ENCODE assay signal across 17 cellular contexts in genomic region chr3:14322001-14322400, GRCh38.
DNase-seq lines count a peak whose midpoint lies in the region; ATAC-seq and TF ChIP-seq lines count a peak whose summit lies in the region.
"Had no signal": no experiment of that assay in that cellular context is flagged by ENCODE, and none has a peak within 500 bp of the region (broad histone marks: within the 10 kb centered on the region; RNA-seq: fewer than 3 reads in every experiment).

No MANE protein-coding gene starts in this region.

- intact Hi-C loops in activated CD8-positive, alpha-beta T cell treated with anti-CD3 and anti-CD28 coated beads for 36 hours (cut with micrococcal nuclease), result no loop called here

- H3K9me3 Mint-ChIP-seq in HFFc6, result peaks cover 6% of the 10 kb centered on the region
- H3K9me3 Mint-ChIP-seq in T-helper 2 cell treated with Interferon-gamma antibody and Interleukin-4, amounts not matched to agents 5 μg/mL and 100 μg/mL, for 36 hours, result peaks cover 6% of the 10 kb centered on the region
- H3K9me3 Mint-ChIP-seq in activated CD8-positive, alpha-beta T cell treated with anti-CD3 and anti-CD28 coated beads for 36 hours, result peaks cover 4% of the 10 kb centered on the region

- TF ChIP-seq CTCF in HFFc6 (IDR thresholded peaks at IDR 0.05), result no peak
- no peak for TF ChIP-seq CTCF in activated CD8-positive, alpha-beta T cell treated with anti-CD3 and anti-CD28 coated beads for 36 hours (IDR thresholded peaks at IDR 0.05)

- ATAC-seq in activated CD8-positive, alpha-beta T cell treated with anti-CD3 and anti-CD28 coated beads for 36 hours, result no peak

- H3K27ac ChIP-seq in skeletal muscle tissue (ENCODE audit: low read depth, low read length), result peak overlapping the region; percentile 94
- H3K27ac ChIP-seq: BLaER1, HL-60 had no signal

- CTCF ChIA-PET in activated CD8-positive, alpha-beta T cell treated with anti-CD3 and anti-CD28 coated beads for 36 hours (lab: Charles Lee), result no interaction called here

- no peaks in the 10 kb centered on the region for H3K36me3 ChIP-seq in skeletal muscle tissue (ENCODE audit: control insufficient read depth in 3 of 3, insufficient read depth in 3 of 3, low read length in 3 of 3)
- H3K36me3 ChIP-seq: BLaER1, HAP-1 had no signal

- POLR2A ChIA-PET in activated CD8-positive, alpha-beta T cell treated with anti-CD3 and anti-CD28 coated beads for 36 hours (lab: Charles Lee), result no interaction called here

- peaks cover 8% of the 10 kb centered on the region for H3K36me3 Mint-ChIP-seq in HFFc6 (ENCODE audit: low read depth)
- no peaks in the 10 kb centered on the region for H3K36me3 Mint-ChIP-seq in T-helper 2 cell treated with Interferon-gamma antibody and Interleukin-4, amounts not matched to agents 5 μg/mL and 100 μg/mL, for 36 hours (ENCODE audit: low read depth)
- H3K36me3 Mint-ChIP-seq in activated CD8-positive, alpha-beta T cell treated with anti-CD3 and anti-CD28 coated beads for 36 hours (ENCODE audit: low read depth), result no peaks in the 10 kb centered on the region
- H3K36me3 Mint-ChIP-seq: CD4-positive, CD25-positive, alpha-beta regulatory T cell had no signal

- H3K9me3 ChIP-seq in skeletal muscle tissue (ENCODE audit: control insufficient read depth in 3 of 3, low read length in 3 of 3), result peaks cover 0 to 4% (median 0%) of the 10 kb centered on the region in 3 donors
- H3K9me3 ChIP-seq: BLaER1, HAP-1 had no signal

- no peak overlapping the region for H3K4me3 Mint-ChIP-seq in HFFc6
- H3K4me3 Mint-ChIP-seq in T-helper 2 cell treated with Interferon-gamma antibody and Interleukin-4, amounts not matched to agents 5 μg/mL and 100 μg/mL, for 36 hours, result no peak overlapping the region
- H3K4me3 Mint-ChIP-seq in activated CD8-positive, alpha-beta T cell treated with anti-CD3 and anti-CD28 coated beads for 36 hours, result no peak overlapping the region
- H3K4me3 Mint-ChIP-seq: CD4-positive, CD25-positive, alpha-beta regulatory T cell had no signal

- peaks cover 49% of the 10 kb centered on the region for H3K4me1 Mint-ChIP-seq in HFFc6 (ENCODE audit: low read depth)
- H3K4me1 Mint-ChIP-seq in T-helper 2 cell treated with Interferon-gamma antibody and Interleukin-4, amounts not matched to agents 5 μg/mL and 100 μg/mL, for 36 hours (ENCODE audit: low read depth), result no peaks in the 10 kb centered on the region
- no peaks in the 10 kb centered on the region for H3K4me1 Mint-ChIP-seq in activated CD8-positive, alpha-beta T cell treated with anti-CD3 and anti-CD28 coated beads for 36 hours (ENCODE audit: low read depth)
- H3K4me1 Mint-ChIP-seq: CD4-positive, CD25-positive, alpha-beta regulatory T cell had no signal

- peaks cover 0 to 7% (median 0%) of the 10 kb centered on the region in 3 donors for H3K27me3 ChIP-seq in skeletal muscle tissue (ENCODE audit: control insufficient read depth in 3 of 3, insufficient read depth in 3 of 3, low read length in 3 of 3)
- H3K27me3 ChIP-seq: BLaER1 had no signal

- H3K4me1 ChIP-seq in skeletal muscle tissue (ENCODE audit: control insufficient read depth in 3 of 3, insufficient read depth in 3 of 3, low read length in 3 of 3), result peaks cover 44 to 51% (median 47%) of the 10 kb centered on the region in 3 donors
- H3K4me1 ChIP-seq: HAP-1 had no signal

- H3K27ac Mint-ChIP-seq in HFFc6, result no peak overlapping the region
- H3K27ac Mint-ChIP-seq in T-helper 2 cell treated with Interferon-gamma antibody and Interleukin-4, amounts not matched to agents 5 μg/mL and 100 μg/mL, for 36 hours, result no peak overlapping the region
- H3K27ac Mint-ChIP-seq in activated CD8-positive, alpha-beta T cell treated with anti-CD3 and anti-CD28 coated beads for 36 hours, result no peak overlapping the region
- H3K27ac Mint-ChIP-seq: CD4-positive, CD25-positive, alpha-beta regulatory T cell had no signal

- peaks cover 11% of the 10 kb centered on the region for H3K27me3 Mint-ChIP-seq in HFFc6 (ENCODE audit: insufficient read depth)
- H3K27me3 Mint-ChIP-seq in T-helper 2 cell treated with Interferon-gamma antibody and Interleukin-4, amounts not matched to agents 5 μg/mL and 100 μg/mL, for 36 hours (ENCODE audit: low read depth), result peaks cover 4% of the 10 kb centered on the region
- H3K27me3 Mint-ChIP-seq in activated CD8-positive, alpha-beta T cell treated with anti-CD3 and anti-CD28 coated beads for 36 hours, result no peaks in the 10 kb centered on the region

- no peak overlapping the region for H3K9ac ChIP-seq in skeletal muscle tissue (ENCODE audit: low read depth in 1 of 3, low read length in 3 of 3)
- H3K9ac ChIP-seq: BLaER1 had no signal

- DNase-seq in HFFc6 (peak; percentile 7), RPMI7951 (ENCODE audit: low read depth) (peak; percentile 21), myocyte (ENCODE audit: low read depth) (peak; percentile 88), SW480 (ENCODE audit: low spot score) (no peak)
- no peak for DNase-seq in T-helper 2 cell treated with Interferon-gamma antibody and Interleukin-4, amounts not matched to agents 5 μg/mL and 100 μg/mL, for 36 hours (ENCODE audit: low spot score)
- DNase-seq in activated CD8-positive, alpha-beta T cell treated with anti-CD3 and anti-CD28 coated beads for 36 hours, result no peak
- DNase-seq: AML-193; Calu3; CD4-positive, CD25-positive, alpha-beta regulatory T cell; DMS 273 treated with DMSO at 0.1 percent for 48 hours; DMS79 treated with DMSO at 0.1 percent for 48 hours; GDM1; KBM-7 had no signal

- H3K4me3 ChIP-seq in skeletal muscle tissue (ENCODE audit: low read length in 3 of 3), result no peak overlapping the region
- H3K4me3 ChIP-seq: BLaER1, HAP-1 had no signal

Comparison
In these comparisons a context has a peak if more than half of its experiments do, and no peak if none do; other contexts are left out.
1. DNase-seq: peak in HFFc6 (single experiment), RPMI7951 (single experiment) and myocyte (single experiment); none in T-helper 2 cell treated with Interferon-gamma antibody and Interleukin-4, amounts not matched to agents 5 μg/mL and 100 μg/mL, for 36 hours (single experiment), SW480 (single experiment) and activated CD8-positive, alpha-beta T cell treated with anti-CD3 and anti-CD28 coated beads for 36 hours (single experiment).